11 cellular contexts compared by ENCODE assay signal in genomic region chr17:63675231-63675606, GRCh38. TPM values are rescaled to one million over a fixed set of nuclear protein-coding genes. Genes with fewer than 3 reads are reported as not detected.
A peak's percentile ranks its signal among the peaks of the same experiment; 100 is the strongest.
DNase-seq lines count a peak whose midpoint lies in the region; ATAC-seq and TF ChIP-seq lines count a peak whose summit lies in the region.
"Had no signal": no experiment of that assay in that cellular context is flagged by ENCODE, and none has a peak within 500 bp of the region (broad histone marks: within the 10 kb centered on the region; RNA-seq: fewer than 3 reads in every experiment).

No MANE protein-coding gene starts in this region.

- peaks cover 14% of the 10 kb centered on the region for H3K36me3 Mint-ChIP-seq in chondrocyte (ENCODE audit: low read depth)

- H3K4me3 Mint-ChIP-seq in chondrocyte (ENCODE audit: unreplicated experiment) = no peak overlapping the region

- peak; percentile 35 for DNase-seq in M059J (ENCODE audit: low read depth)
- DNase-seq in chondrocyte (ENCODE audit: low spot score) = no peak
- no peak for DNase-seq in left colon
- no peak for DNase-seq in suprapubic skin (ENCODE audit: low spot score in 2 of 2)
- DNase-seq in HuH-7 (ENCODE audit: low spot score) = no peak
- no peak for DNase-seq in stimulated activated CD4-positive, alpha-beta T cell treated with anti-CD3 and anti-CD28 coated beads, Interleukin-4, amount 100 ng/mL, for 1 hour
- DNase-seq: activated CD8-positive, alpha-beta memory T cell treated with anti-CD3 and anti-CD28 coated beads, Interleukin-2, amount 50 U/mL, for 48 hours; KG1 had no signal

- intact Hi-C loops in left colon (cut with DNase I, micrococcal nuclease) = no loop called here

- TF ChIP-seq EP300 in suprapubic skin (IDR thresholded peaks at IDR 0.05) = no peak

- H3K27me3 ChIP-seq in suprapubic skin = no peaks in the 10 kb centered on the region

- peaks cover 34% of the 10 kb centered on the region for H3K4me1 ChIP-seq in suprapubic skin

- H3K4me3 ChIP-seq in suprapubic skin = peak overlapping the region; percentile 8
- H3K4me3 ChIP-seq: GM23248 had no signal

- no peaks in the 10 kb centered on the region for H3K9me3 Mint-ChIP-seq in chondrocyte (ENCODE audit: low read depth)

- H3K9me3 ChIP-seq in suprapubic skin = no peaks in the 10 kb centered on the region

- H3K27ac ChIP-seq in suprapubic skin = peak overlapping the region; percentile 62
- H3K27ac ChIP-seq: GM23248 had no signal

- no peak for TF ChIP-seq POLR2A in suprapubic skin (IDR thresholded peaks at IDR 0.05)

- H3K4me1 Mint-ChIP-seq in chondrocyte (ENCODE audit: low read depth) = peaks cover 28% of the 10 kb centered on the region

- H3K36me3 ChIP-seq in suprapubic skin = peaks cover 20% of the 10 kb centered on the region

- WGBS in suprapubic skin = 30% methylated on average over 4 of the region's 4 CpGs

- ATAC-seq in left colon (peak; percentile 70), GM21528 (IDR thresholded peaks at IDR 0.05; ENCODE audit: low FRiP score, unreplicated experiment) (no peak), GM18909 (IDR thresholded peaks at IDR 0.05; ENCODE audit: poor library complexity, unreplicated experiment) (no peak)

- no peaks in the 10 kb centered on the region for H3K27me3 Mint-ChIP-seq in chondrocyte (ENCODE audit: low read depth)

- TF ChIP-seq CTCF in chondrocyte (IDR thresholded peaks at IDR 0.05) (no peak), suprapubic skin (IDR thresholded peaks at IDR 0.05) (no peak)

- H3K27ac Mint-ChIP-seq in chondrocyte (ENCODE audit: unreplicated experiment) = peak overlapping the region; percentile 89

RNA-seq across cellular contexts. Expression of gene LIMD2, which starts 24.7 kb away (rescaled TPM):
- 4.3 and 6.8 TPM in 2 replicates for total RNA-seq in M059J (2014; rRNA removed; shearing (Covaris generic))
- total RNA-seq in chondrocyte = 24.7 to 33.3 TPM (median 32.2 TPM) in 3 replicates
- 1 to 10 TPM; 3.7 to 8.5 TPM for total RNA-seq in left colon
- 1 to 10 TPM; 5.0 to 9.4 (median 6.8) TPM for total RNA-seq in suprapubic skin

RNA-seq across cellular contexts. Expression of gene MAP3K3, which starts 53.0 kb away (rescaled TPM):
- 15.8 and 24.0 TPM in 2 replicates for total RNA-seq in M059J (2014; rRNA removed; shearing (Covaris generic))
- total RNA-seq in chondrocyte (35.8 to 38.2 TPM (median 37.7 TPM) in 3 replicates), left colon (10 to 100 TPM; 12.8 to 16.1 TPM), suprapubic skin (10 to 100 TPM; 31.6 to 55.1 (median 44.3) TPM)
